In the genomic region with DNA sequence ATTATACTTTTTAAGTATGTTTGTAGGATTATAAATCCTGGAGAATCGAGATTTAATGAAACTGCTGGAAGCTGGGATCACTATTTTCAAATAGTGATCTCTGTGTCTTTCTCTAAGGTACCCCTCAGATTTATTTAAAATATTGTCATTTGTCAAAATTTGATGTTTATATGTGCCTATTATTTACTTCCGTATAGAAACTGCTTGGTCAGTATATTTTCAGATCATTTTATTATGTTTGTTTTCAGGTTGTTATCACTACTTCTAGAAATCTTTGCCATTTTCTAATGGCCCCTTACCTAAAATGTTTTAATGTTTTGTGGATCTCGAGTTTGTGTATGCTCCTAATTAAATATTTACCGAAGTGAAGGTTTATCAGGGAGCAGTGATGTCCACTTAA, we compare ENCODE assay signal across 27 cellular contexts.
A peak's percentile ranks its signal among the peaks of the same experiment; 100 is the strongest.
DNase-seq lines count a peak whose midpoint lies in the region; ATAC-seq, FAIRE-seq and TF ChIP-seq lines count a peak whose summit lies in the region.
"Had no signal": no experiment of that assay in that cellular context is flagged by ENCODE, and none has a peak within 500 bp of the region (broad histone marks: within the 10 kb centered on the region; RNA-seq: fewer than 3 reads in every experiment).

No MANE protein-coding gene starts in this region.

- ATAC-seq in A549: no peak
- ATAC-seq in stimulated activated naive B cell treated with anti-CD40 and anti-IgM and Interleukin-4, amounts not matched to agents 10 μg/mL and 1 μg/mL and 100 μg/mL, for 72 hours (replicated peaks): no peak
- no peak for ATAC-seq in HG03521 (IDR thresholded peaks at IDR 0.05; ENCODE audit: unreplicated experiment)

- no peak overlapping the region for H4K91ac ChIP-seq in mesenchymal stem cell (ENCODE audit: low read length)

- CTCF ChIA-PET in A549 (lab: Yijun Ruan, JAX): no interaction called here

- no peak overlapping the region for H2BK15ac ChIP-seq in mesenchymal stem cell (ENCODE audit: low read depth, poor library complexity, severe bottlenecking)

- no peak overlapping the region for H2BK5ac ChIP-seq in mesenchymal stem cell (ENCODE audit: low read depth, low read length, poor library complexity, severe bottlenecking)

- H4K8ac ChIP-seq in mesenchymal stem cell (ENCODE audit: low read length): no peak overlapping the region

- H3K36me3 ChIP-seq in endocrine pancreas (ENCODE audit: control insufficient read depth, insufficient read depth, low read length): no peaks in the 10 kb centered on the region
- H3K36me3 ChIP-seq in mesenchymal stem cell (ENCODE audit: control insufficient read depth in 1 of 2, insufficient read depth in 2 of 2, low read depth in 1 of 2, low read length in 2 of 2): peaks cover 0 to 9% of the 10 kb centered on the region in 2 experiments
- H3K36me3 ChIP-seq: BE2C had no signal

- peaks cover 37% of the 10 kb centered on the region for H3K79me1 ChIP-seq in mesenchymal stem cell (replicated peaks; ENCODE audit: low read length, poor library complexity, severe bottlenecking)

- H3K9me3 ChIP-seq in A549: peaks cover 8% of the 10 kb centered on the region; the same call in 2 of the 3 replicates
- no peaks in the 10 kb centered on the region for H3K9me3 ChIP-seq in endocrine pancreas (ENCODE audit: control insufficient read depth, low read length)
- peaks cover 10% of the 10 kb centered on the region for H3K9me3 ChIP-seq in mesenchymal stem cell (ENCODE audit: control insufficient read depth, low read length)
- H3K9me3 ChIP-seq: BE2C had no signal

- WGBS in A549 (ENCODE audit: missing lambda C conversion rate): 90% methylated on average over 4 of the region's 4 CpGs
- no CpG with 5 or more reads among the region's 4 CpGs for WGBS in mesenchymal stem cell

- no peak for TF ChIP-seq RAD21 in A549 (conservative IDR thresholded peaks at IDR 0.05 in 1 of 2, IDR thresholded peaks at IDR 0.05 in 1 of 2)

- FAIRE-seq in A549 (lab: Jason Lieb, UNC) (no peak), islet of Langerhans (lab: Jason Lieb, UNC) (peak; percentile 74)
- FAIRE-seq: GM12891, GM19239 had no signal

- no peak overlapping the region for H3K9ac ChIP-seq in endocrine pancreas (ENCODE audit: control insufficient read depth, insufficient read depth, low read length)
- no peak overlapping the region for H3K9ac ChIP-seq in mesenchymal stem cell (ENCODE audit: low read length)
- H3K9ac ChIP-seq: BLaER1 had no signal

- POLR2A ChIA-PET in A549 (lab: Yijun Ruan, JAX): no interaction called here

- peaks cover 15 to 36% of the 10 kb centered on the region in 2 donors for H3K4me1 Mint-ChIP-seq in stimulated activated naive B cell treated with anti-CD40 and anti-IgM and Interleukin-4, amounts not matched to agents 10 μg/mL and 1 μg/mL and 100 μg/mL, for 72 hours

- H3K18ac ChIP-seq in mesenchymal stem cell (ENCODE audit: low read depth in 1 of 2, low read length in 2 of 2): no peak overlapping the region

- no peak overlapping the region for H2AK5ac ChIP-seq in mesenchymal stem cell (ENCODE audit: low read length, severe bottlenecking)

- H2BK120ac ChIP-seq in mesenchymal stem cell (ENCODE audit: low read depth, low read length): no peak overlapping the region

- H3K14ac ChIP-seq in mesenchymal stem cell (ENCODE audit: low read length in 2 of 2): no peak overlapping the region

- H3K4me2 ChIP-seq in A549 (no peak overlapping the region), mesenchymal stem cell (ENCODE audit: low read length, poor library complexity, severe bottlenecking) (no peak overlapping the region)
- H3K4me2 ChIP-seq: BLaER1 had no signal

- no peak overlapping the region for H2BK12ac ChIP-seq in mesenchymal stem cell (ENCODE audit: low read length in 2 of 2)

- no peak for TF ChIP-seq CTCF in A549 (IDR thresholded peaks at IDR 0.05)

- no peak overlapping the region for H3K27ac ChIP-seq in A549
- H3K27ac ChIP-seq in mesenchymal stem cell (ENCODE audit: low read length, poor library complexity, severe bottlenecking): no peak overlapping the region
- H3K27ac ChIP-seq: BLaER1 had no signal

- H3K4ac ChIP-seq in mesenchymal stem cell (ENCODE audit: low read depth in 1 of 2, low read length in 2 of 2): no peak overlapping the region

- H2AFZ ChIP-seq in mesenchymal stem cell (ENCODE audit: low read depth, low read length): no peak overlapping the region

- no peak overlapping the region for H3K23ac ChIP-seq in mesenchymal stem cell (ENCODE audit: low read length in 2 of 2)

- H3K4me3 ChIP-seq in A549 (no peak overlapping the region), endocrine pancreas (ENCODE audit: control insufficient read depth, insufficient read depth, low read length) (peak overlapping the region; percentile 3), mesenchymal stem cell (ENCODE audit: insufficient read depth in 1 of 2, low read depth in 1 of 2, low read length in 2 of 2) (no peak overlapping the region)
- H3K4me3 ChIP-seq: BLaER1 had no signal

- peaks cover 14 to 20% of the 10 kb centered on the region in 2 donors for H3K9me3 Mint-ChIP-seq in stimulated activated naive B cell treated with anti-CD40 and anti-IgM and Interleukin-4, amounts not matched to agents 10 μg/mL and 1 μg/mL and 100 μg/mL, for 72 hours

- DNase-seq in A549 (ENCODE audit: low read depth in 1 of 2, low spot score in 1 of 2) (no peak), SHP77 (lab: John Stamatoyannopoulos, UW) (no peak), mesenchymal stem cell (no peak), NCI-H1930 (lab: John Stamatoyannopoulos, UW) (no peak)
- no peak for DNase-seq in stimulated activated naive B cell treated with anti-CD40 and anti-IgM and Interleukin-4, amounts not matched to agents 10 μg/mL and 1 μg/mL and 100 μg/mL, for 72 hours
- DNase-seq: 8988T; ACHN; BE2C; C1 segment of cervical spinal cord; CD4-positive, alpha-beta memory T cell; CD4-positive, CD25-positive, alpha-beta regulatory T cell; CD8-positive, alpha-beta memory T cell; COR-L47; DMS 273 treated with DMSO at 0.1 percent for 48 hours; DMS153; DMS53; DMS79; DND-41; EL; GDM1 had no signal

- no peak for TF ChIP-seq POLR2A in A549 (IDR thresholded peaks at IDR 0.05; ENCODE audit: low read length)

- H3K27me3 Mint-ChIP-seq in stimulated activated naive B cell treated with anti-CD40 and anti-IgM and Interleukin-4, amounts not matched to agents 10 μg/mL and 1 μg/mL and 100 μg/mL, for 72 hours: no peaks in the 10 kb centered on the region
- H3K27me3 Mint-ChIP-seq: CD4-positive, alpha-beta memory T cell; CD4-positive, CD25-positive, alpha-beta regulatory T cell; CD8-positive, alpha-beta memory T cell had no signal

- no peak overlapping the region for H3K4me3 Mint-ChIP-seq in stimulated activated naive B cell treated with anti-CD40 and anti-IgM and Interleukin-4, amounts not matched to agents 10 μg/mL and 1 μg/mL and 100 μg/mL, for 72 hours
- H3K4me3 Mint-ChIP-seq: CD14-positive monocyte; CD4-positive, CD25-positive, alpha-beta regulatory T cell; CD8-positive, alpha-beta memory T cell had no signal

- H3K27me3 ChIP-seq in endocrine pancreas (ENCODE audit: control insufficient read depth, insufficient read depth, low read length) (no peaks in the 10 kb centered on the region), mesenchymal stem cell (ENCODE audit: control insufficient read depth in 1 of 2, insufficient read depth in 1 of 2, low read length in 2 of 2) (no peaks in the 10 kb centered on the region)
- H3K27me3 ChIP-seq: BE2C, BLaER1 had no signal

- H3K4me1 ChIP-seq in A549: no peaks in the 10 kb centered on the region
- H3K4me1 ChIP-seq in endocrine pancreas (ENCODE audit: control insufficient read depth, insufficient read depth, low read length): peaks cover 20% of the 10 kb centered on the region
- H3K4me1 ChIP-seq in mesenchymal stem cell (ENCODE audit: control insufficient read depth, insufficient read depth, low read depth, low read length): peaks cover 2% of the 10 kb centered on the region

- peaks cover 45 to 75% of the 10 kb centered on the region in 2 donors for H3K36me3 Mint-ChIP-seq in stimulated activated naive B cell treated with anti-CD40 and anti-IgM and Interleukin-4, amounts not matched to agents 10 μg/mL and 1 μg/mL and 100 μg/mL, for 72 hours

- peak overlapping the region; percentile 75 for H3K27ac Mint-ChIP-seq in stimulated activated naive B cell treated with anti-CD40 and anti-IgM and Interleukin-4, amounts not matched to agents 10 μg/mL and 1 μg/mL and 100 μg/mL, for 72 hours
- H3K27ac Mint-ChIP-seq: CD4-positive, alpha-beta memory T cell; CD4-positive, CD25-positive, alpha-beta regulatory T cell; CD8-positive, alpha-beta memory T cell had no signal

- no peak for TF ChIP-seq EP300 in A549 (IDR thresholded peaks at IDR 0.05)

TF ChIP-seq in A549, 52 proteins besides CTCF, POLR2A, EP300 and RAD21:
- peak; percentile 35 for TF ChIP-seq MAFK (IDR thresholded peaks at IDR 0.05; ENCODE audit: partially characterized antibody)
- TF ChIP-seq RCOR1 (IDR thresholded peaks at IDR 0.05; ENCODE audit: low read depth, low read length): no peak
